In genomic region chr6:167288712-167289225, GRCh38 we compare ENCODE assay signal across 11 cellular contexts. TPM values are rescaled to one million over a fixed set of nuclear protein-coding genes. Genes with fewer than 3 reads are reported as not detected.
DNase-seq lines count a peak whose midpoint lies in the region; ATAC-seq and TF ChIP-seq lines count a peak whose summit lies in the region.
"Not testable (repeated sequence)": the region's sequence is repeated elsewhere in the genome, so short reads cannot be mapped to it uniquely, and the experiment has no call there.
"Had no signal": no experiment of that assay in that cellular context is flagged by ENCODE, and none has a peak within 500 bp of the region (broad histone marks: within the 10 kb centered on the region; RNA-seq: fewer than 3 reads in every experiment).

No MANE protein-coding gene starts in this region.

- peak overlapping the region; percentile 16 to 92 (median 63) for H3K27ac Mint-ChIP-seq in brain
- not testable (repeated sequence) for H3K27ac Mint-ChIP-seq in immature natural killer cell

- peak; percentile 85 for ATAC-seq in GM18867 (IDR thresholded peaks at IDR 0.05; ENCODE audit: unreplicated experiment)
- peak; percentile 78 for ATAC-seq in HG02943 (IDR thresholded peaks at IDR 0.05; ENCODE audit: low read depth, unreplicated experiment)
- ATAC-seq in psoas muscle = peak; percentile 65 to 82 (median 71)

- H3K9me3 Mint-ChIP-seq in brain, immature natural killer cell: not testable (repeated sequence)

- H3K27ac ChIP-seq in AG04450 (ENCODE audit: low read depth, low read length); psoas muscle: not testable (repeated sequence)

- H3K4me1 Mint-ChIP-seq in brain = peaks cover 14% of the 10 kb centered on the region
- H3K4me1 Mint-ChIP-seq in immature natural killer cell = not testable (repeated sequence)

- not testable (repeated sequence) for H3K4me1 ChIP-seq in psoas muscle

- not testable (repeated sequence) for H3K36me3 ChIP-seq in psoas muscle (ENCODE audit: insufficient read depth in 1 of 2, low read depth in 1 of 2)

- not testable (repeated sequence) for H3K36me3 Mint-ChIP-seq in brain, immature natural killer cell

- TF ChIP-seq CTCF in AG04450 (IDR thresholded peaks at IDR 0.05; ENCODE audit: low read depth, low read length) (peak; percentile 43), brain (conservative IDR thresholded peaks at IDR 0.05) (peak; percentile 82 to 85), psoas muscle (IDR thresholded peaks at IDR 0.05) (peak; percentile 63)

- 16 to 28% (median 22%) methylated on average over 10 to 14 of the region's 14 CpGs for WGBS in psoas muscle, 3 donors

- not testable (repeated sequence) for H3K27me3 ChIP-seq in AG04450 (ENCODE audit: control insufficient read depth, insufficient read depth, low read length); psoas muscle (ENCODE audit: insufficient read depth in 3 of 3, low read length in 2 of 3)

- not testable (repeated sequence) for DNase-seq in AG04450 (ENCODE audit: low read depth, low spot score); psoas muscle
- DNase-seq in NCI-H1105 treated with DMSO at 0.1 percent for 48 hours (lab: John Stamatoyannopoulos, UW) (peak; percentile 62), T follicular helper cell (ENCODE audit: low read depth) (peak; percentile 9), immature natural killer cell (peak; percentile 5 to 27 (median 24))

- H3K4me3 Mint-ChIP-seq in brain, immature natural killer cell: not testable (repeated sequence)

- CTCF ChIA-PET in AG04450 (lab: Charles Lee) = not testable (repeated sequence)

- H3K4me3 ChIP-seq in AG04450 (ENCODE audit: low read depth, low read length); psoas muscle: not testable (repeated sequence)

- H3K9me3 ChIP-seq in AG04450 (ENCODE audit: control insufficient read depth, insufficient read depth, low read length) = peaks cover 19% of the 10 kb centered on the region
- H3K9me3 ChIP-seq in psoas muscle = not testable (repeated sequence)

- POLR2A ChIA-PET in AG04450 (lab: Yijun Ruan, JAX) = not testable (repeated sequence)

- not testable (repeated sequence) for H3K27me3 Mint-ChIP-seq in brain; immature natural killer cell (ENCODE audit: low read depth in 3 of 3)

- intact Hi-C loops in psoas muscle (cut with DNase I) = not testable (repeated sequence)

RNA-seq across cellular contexts. Expression of gene UNC93A, which starts 2.3 kb away (rescaled TPM):
- polyA plus RNA-seq in AG04450 (2011; rRNA removed) (not detected in 2 replicates), brain (ENCODE audit: insufficient read depth, low read depth, low replicate concordance) (not detected), immature natural killer cell (not detected), psoas muscle (not detected)
- polyA minus RNA-seq in AG04450 (2011; rRNA and poly(A)+ RNA removed) = not detected in 2 replicates
- total RNA-seq in psoas muscle = not detected
- total RNA-seq: mononuclear cell had no signal
- polyA plus RNA-seq: adipose tissue, BJ had no signal

RNA-seq across cellular contexts. Expression of gene TTLL2, which starts 36.1 kb away (rescaled TPM):
- polyA plus RNA-seq in AG04450 (2011; rRNA removed) (not detected in 2 replicates), brain (ENCODE audit: insufficient read depth, low read depth, low replicate concordance) (not detected), immature natural killer cell (not detected), psoas muscle (not detected)
- not detected in 2 replicates for polyA minus RNA-seq in AG04450 (2011; rRNA and poly(A)+ RNA removed)
- total RNA-seq in psoas muscle = not detected
- total RNA-seq: mononuclear cell had no signal
- polyA plus RNA-seq: adipose tissue, BJ had no signal
